In the genomic region with DNA sequence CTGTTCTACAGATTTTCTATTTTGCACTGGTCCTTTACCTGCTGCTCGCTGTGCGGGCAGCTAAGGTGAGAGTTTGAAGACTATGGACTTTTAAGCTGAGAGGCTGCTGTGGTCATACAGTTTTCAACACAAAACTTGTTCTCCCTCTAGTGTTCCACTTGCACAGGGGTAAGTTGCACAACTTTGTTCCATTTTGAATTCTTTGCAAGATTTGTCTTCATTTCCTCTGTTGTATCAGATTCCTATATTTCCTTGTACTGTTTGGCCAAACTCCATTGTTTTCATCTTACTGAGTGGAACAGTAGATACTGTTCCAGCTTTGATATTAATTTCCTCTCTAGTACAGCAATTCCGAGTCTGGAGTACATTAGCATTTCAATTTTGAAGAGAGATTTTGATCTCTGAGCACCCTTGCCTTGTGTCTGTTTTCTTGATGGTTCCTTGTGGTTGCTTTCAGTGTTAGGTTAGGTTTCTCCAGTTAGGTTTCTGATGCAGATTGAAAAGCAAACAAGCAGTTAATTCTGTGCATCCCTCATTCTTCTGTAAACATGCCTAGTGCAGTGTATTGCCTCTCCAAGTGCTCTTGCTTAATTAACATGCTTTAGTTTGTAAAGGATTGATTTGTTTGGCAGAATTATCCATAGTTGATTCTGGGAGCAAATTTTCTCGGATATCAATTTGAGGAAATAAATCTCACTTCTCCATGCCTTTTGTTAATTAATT, we compare ENCODE assay signal across 15 cellular contexts.
DNase-seq lines count a peak whose midpoint lies in the region; FAIRE-seq and TF ChIP-seq lines count a peak whose summit lies in the region.
"Had no signal": no experiment of that assay in that cellular context is flagged by ENCODE, and none has a peak within 500 bp of the region (broad histone marks: within the 10 kb centered on the region; RNA-seq: fewer than 3 reads in every experiment).

No MANE protein-coding gene starts in this region.

- H3K4me2 ChIP-seq in mesendoderm (ENCODE audit: low read length): no peak overlapping the region

- H3K79me2 ChIP-seq in mesendoderm (ENCODE audit: control insufficient read depth, insufficient read depth, low read length): no peaks in the 10 kb centered on the region

- no peaks in the 10 kb centered on the region for H3K27me3 Mint-ChIP-seq in progenitor cell of endocrine pancreas
- H3K27me3 Mint-ChIP-seq: CD4-positive, alpha-beta memory T cell had no signal

- no peak overlapping the region for H3K23ac ChIP-seq in mesendoderm (ENCODE audit: low read length)

- no peak overlapping the region for H2BK5ac ChIP-seq in mesendoderm (ENCODE audit: low read length)

- H3K27ac ChIP-seq in cardiac muscle cell: no peak overlapping the region
- no peak overlapping the region for H3K27ac ChIP-seq in mesendoderm (ENCODE audit: low read depth, low read length)

- FAIRE-seq in D721Med (lab: Jason Lieb, UNC): no peak
- FAIRE-seq: endometrium had no signal

- H4K8ac ChIP-seq in mesendoderm (ENCODE audit: low read depth, low read length): no peak overlapping the region

- H3K9me3 Mint-ChIP-seq in progenitor cell of endocrine pancreas (ENCODE audit: low read depth): no peaks in the 10 kb centered on the region

- H3K9ac ChIP-seq in mesendoderm (ENCODE audit: low read length): no peak overlapping the region

- TF ChIP-seq CTCF in D721Med (IDR thresholded peaks at IDR 0.05; ENCODE audit: insufficient read depth, missing control alignments) (peak; percentile 8), astrocyte of the cerebellum (IDR thresholded peaks at IDR 0.05; ENCODE audit: low read depth, low read length, missing control alignments) (peak; percentile 28), cardiac muscle cell (IDR thresholded peaks at IDR 0.05; ENCODE audit: low read depth, low read length) (peak; percentile 60), progenitor cell of endocrine pancreas (IDR thresholded peaks at IDR 0.05; ENCODE audit: unreplicated experiment) (peak; percentile 33)

- H3K79me1 ChIP-seq in mesendoderm (ENCODE audit: low read length): peaks cover 4% of the 10 kb centered on the region

- no CpG with 5 or more reads among the region's 4 CpGs for WGBS in mesendoderm (ENCODE audit: extremely low coverage, insufficient coverage, low lambda C conversion rate)

- no peak overlapping the region for H2BK15ac ChIP-seq in mesendoderm (replicated peaks; ENCODE audit: low read depth)

- in situ Hi-C loops in astrocyte of the cerebellum (cut with HindIII; ENCODE audit: low sequenced_read_pairs): no loop called here

- H3K4me1 Mint-ChIP-seq in progenitor cell of endocrine pancreas (ENCODE audit: low read depth): peaks cover 38% of the 10 kb centered on the region
- H3K4me1 Mint-ChIP-seq: CD4-positive, alpha-beta memory T cell had no signal

- no peak overlapping the region for H3K4me3 Mint-ChIP-seq in progenitor cell of endocrine pancreas (ENCODE audit: low read depth)
- H3K4me3 Mint-ChIP-seq: CD4-positive, alpha-beta memory T cell had no signal

- H3K56ac ChIP-seq in mesendoderm (ENCODE audit: low read length): no peak overlapping the region

- H3K4me1 ChIP-seq in cardiac muscle cell (ENCODE audit: low read depth) (peaks cover 14% of the 10 kb centered on the region), mesendoderm (ENCODE audit: control insufficient read depth, low read depth, low read length) (peaks cover 6% of the 10 kb centered on the region)

- no peaks in the 10 kb centered on the region for H3K27me3 ChIP-seq in cardiac muscle cell
- no peaks in the 10 kb centered on the region for H3K27me3 ChIP-seq in mesendoderm (ENCODE audit: insufficient read depth, low read length, poor library complexity)
- H3K27me3 ChIP-seq: adrenal gland had no signal

- no peak overlapping the region for H3K18ac ChIP-seq in mesendoderm (ENCODE audit: low read length)

- H2AK5ac ChIP-seq in mesendoderm (ENCODE audit: low read length): no peak overlapping the region

- no peak for DNase-seq in D721Med (ENCODE audit: insufficient read length, low spot score)
- no peak for DNase-seq in astrocyte of the cerebellum (ENCODE audit: low read depth)
- DNase-seq in cardiac muscle cell (ENCODE audit: low read depth in 1 of 2, low spot score in 1 of 2): peak in 1 of 2 donors; percentile 75
- no peak for DNase-seq in progenitor cell of endocrine pancreas (ENCODE audit: low spot score, unreplicated experiment)
- no peak for DNase-seq in NCI-H446 treated with DMSO at 0.1 percent for 48 hours (lab: John Stamatoyannopoulos, UW)
- no peak for DNase-seq in central memory CD4-positive, alpha-beta T cell
- DNase-seq in COLO829 (ENCODE audit: low spot score): no peak
- no peak for DNase-seq in mesendoderm
- DNase-seq: adrenal gland; CD4-positive, alpha-beta memory T cell; islet precursor cell; NCI-H226; stimulated activated CD4-positive, alpha-beta T cell treated with anti-CD3 and anti-CD28 coated beads, Interleukin-2, amount 100 ng/mL, for 24 hours; stimulated activated naive CD8-positive, alpha-beta T cell treated with anti-CD3 and anti-CD28 coated beads, Interleukin-15, Interleukin-2, amounts not matched to agents 100 U/mL and 50 U/mL, for 24 hours had no signal

- no peaks in the 10 kb centered on the region for H3K9me3 ChIP-seq in cardiac muscle cell (ENCODE audit: low read depth)
- H3K9me3 ChIP-seq: adrenal gland had no signal

- no peak overlapping the region for H3K4ac ChIP-seq in mesendoderm (ENCODE audit: low read depth, low read length)

- H2BK120ac ChIP-seq in mesendoderm (ENCODE audit: low read depth, low read length): no peak overlapping the region

- H3K27ac Mint-ChIP-seq in progenitor cell of endocrine pancreas: no peak overlapping the region

- no peaks in the 10 kb centered on the region for H3K36me3 Mint-ChIP-seq in progenitor cell of endocrine pancreas (ENCODE audit: insufficient read depth)
- H3K36me3 Mint-ChIP-seq: CD4-positive, alpha-beta memory T cell had no signal

- H3K4me3 ChIP-seq in astrocyte of the cerebellum (ENCODE audit: low read depth, low read length): no peak overlapping the region
- no peak overlapping the region for H3K4me3 ChIP-seq in cardiac muscle cell
- H3K4me3 ChIP-seq in mesendoderm (ENCODE audit: low read length): no peak overlapping the region
- H3K4me3 ChIP-seq: adrenal gland had no signal

- H3K36me3 ChIP-seq in cardiac muscle cell (no peaks in the 10 kb centered on the region), mesendoderm (ENCODE audit: control insufficient read depth, insufficient read depth, low read length) (no peaks in the 10 kb centered on the region)
- H3K36me3 ChIP-seq: adrenal gland had no signal

- H4K5ac ChIP-seq in mesendoderm (ENCODE audit: low read length): no peak overlapping the region

Comparison
In these comparisons a context has a peak if more than half of its experiments do, and no peak if none do; other contexts are left out.
1. CTCF ChIP-seq: peak in every context shown above with its lines; median percentile 60 in cardiac muscle cell; 33 in progenitor cell of endocrine pancreas; 28 in astrocyte of the cerebellum; 8 in D721Med.